10 cellular contexts compared by ENCODE assay signal in the genomic region with DNA sequence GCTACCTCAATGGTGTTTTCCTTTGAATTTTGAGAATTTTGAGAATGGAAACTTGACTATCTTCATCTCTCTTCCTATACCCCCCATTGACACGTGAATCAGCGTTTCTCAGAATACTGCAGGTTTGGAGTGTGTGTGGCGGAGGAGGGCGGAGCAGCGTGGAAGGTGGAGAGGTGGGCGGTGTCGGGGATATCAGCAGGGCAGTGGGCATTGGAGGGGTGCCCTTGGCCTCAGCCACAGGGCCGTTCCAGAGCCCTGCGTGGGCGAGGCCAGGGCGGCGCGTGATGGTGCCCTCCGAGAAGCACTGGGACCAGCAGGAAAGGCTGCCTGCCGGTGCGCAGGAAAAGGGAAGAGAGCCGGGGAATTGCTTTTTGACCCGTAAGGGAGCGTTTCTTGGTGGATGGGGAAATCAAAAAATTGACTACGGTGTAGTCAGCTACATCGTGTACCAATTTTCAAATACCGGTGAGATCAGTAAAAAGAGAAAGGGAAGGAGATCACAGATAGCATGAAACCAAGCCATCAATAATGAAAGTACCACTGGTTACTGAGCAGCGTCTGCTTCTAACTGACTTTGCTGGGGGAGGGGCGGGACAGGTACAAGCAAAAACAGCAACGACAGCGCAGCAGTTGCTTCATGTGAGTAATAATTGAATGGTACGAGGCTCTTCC.
A peak's percentile ranks its signal among the peaks of the same experiment; 100 is the strongest.
DNase-seq lines count a peak whose midpoint lies in the region; ATAC-seq, FAIRE-seq and TF ChIP-seq lines count a peak whose summit lies in the region.
"Had no signal": no experiment of that assay in that cellular context is flagged by ENCODE, and none has a peak within 500 bp of the region (broad histone marks: within the 10 kb centered on the region; RNA-seq: fewer than 3 reads in every experiment).

No MANE protein-coding gene starts in this region.

- H3K27ac ChIP-seq in OCI-LY1 (ENCODE audit: low read depth, low read length, poor library complexity, severe bottlenecking) (no peak overlapping the region), duodenal mucosa (ENCODE audit: low read depth, low read length) (no peak overlapping the region), right atrium auricular region (no peak overlapping the region)

- TF ChIP-seq POLR2A in GM12891 (IDR thresholded peaks at IDR 0.05; ENCODE audit: low read depth, low read length), result 0 out of 2 replicates have a peak, but pooled peaks have one; percentile 27

- no peaks in the 10 kb centered on the region for H3F3A ChIP-seq in OCI-LY1 (ENCODE audit: insufficient read depth, low read length)

- H3K27me3 ChIP-seq in OCI-LY1 (ENCODE audit: insufficient read depth, low read length) (peaks cover 22% of the 10 kb centered on the region), duodenal mucosa (ENCODE audit: control insufficient read depth in 1 of 2, insufficient read depth in 2 of 2, low read length in 2 of 2) (no peaks in the 10 kb centered on the region), right atrium auricular region (no peaks in the 10 kb centered on the region)

- peaks cover 10% of the 10 kb centered on the region for H3K9me3 ChIP-seq in OCI-LY1 (ENCODE audit: low read length)
- no peaks in the 10 kb centered on the region for H3K9me3 ChIP-seq in duodenal mucosa (ENCODE audit: control insufficient read depth in 1 of 2, low read length in 2 of 2)
- peaks cover 0 to 11% of the 10 kb centered on the region in 2 donors for H3K9me3 ChIP-seq in right atrium auricular region

- H2AFZ ChIP-seq in OCI-LY1 (ENCODE audit: low read length), result no peak overlapping the region

- peaks cover 15% of the 10 kb centered on the region for H3K4me1 ChIP-seq in OCI-LY1 (ENCODE audit: insufficient read depth, low read length, severe bottlenecking)
- no peaks in the 10 kb centered on the region for H3K4me1 ChIP-seq in duodenal mucosa (ENCODE audit: control insufficient read depth in 1 of 2, insufficient read depth in 2 of 2, low read length in 2 of 2)
- H3K4me1 ChIP-seq in right atrium auricular region, result no peaks in the 10 kb centered on the region

- no peaks in the 10 kb centered on the region for H3K79me2 ChIP-seq in OCI-LY1 (ENCODE audit: insufficient read depth, low read length)

- intact Hi-C loops in Right ventricle myocardium superior (cut with DNase I), result no loop called here

- H4K20me1 ChIP-seq in OCI-LY1 (ENCODE audit: insufficient read depth, low read length), result no peaks in the 10 kb centered on the region

- H3K36me3 ChIP-seq in OCI-LY1 (ENCODE audit: insufficient read depth, low read length) (peaks cover 3% of the 10 kb centered on the region; the same call in 1 of the 2 replicates), duodenal mucosa (ENCODE audit: control insufficient read depth in 1 of 2, insufficient read depth in 2 of 2, low read length in 2 of 2) (no peaks in the 10 kb centered on the region), right atrium auricular region (no peaks in the 10 kb centered on the region)

- ATAC-seq in GM21576 (IDR thresholded peaks at IDR 0.05; ENCODE audit: unreplicated experiment) (peak; percentile 75), Right ventricle myocardium superior (ENCODE audit: poor library complexity) (no peak)

- no peak for TF ChIP-seq CTCF in OCI-LY1 (IDR thresholded peaks at IDR 0.05; ENCODE audit: low read length)
- no peak for TF ChIP-seq CTCF in right atrium auricular region (IDR thresholded peaks at IDR 0.05)

- H3K9ac ChIP-seq in OCI-LY1 (ENCODE audit: low read length), result no peak overlapping the region
- no peak overlapping the region for H3K9ac ChIP-seq in duodenal mucosa (ENCODE audit: low read depth in 1 of 2, low read length in 2 of 2)

- peak overlapping the region; percentile 37 for H3K4me2 ChIP-seq in OCI-LY1 (ENCODE audit: low read length)

- DNase-seq in GM12891 (ENCODE audit: insufficient read length, low spot score), result peak; percentile 68
- no peak for DNase-seq in SHP77 treated with DMSO at 0.1 percent for 48 hours (lab: John Stamatoyannopoulos, UW)
- no peak for DNase-seq in right atrium auricular region (ENCODE audit: low spot score)
- DNase-seq in AG08396 (ENCODE audit: low spot score), result no peak
- DNase-seq in Right ventricle myocardium superior, result no peak
- DNase-seq: EL, NCI-H146 had no signal

- peak; percentile 95 for FAIRE-seq in GM12891 (lab: Jason Lieb, UNC)

- peak overlapping the region; percentile 28 for H3K4me3 ChIP-seq in OCI-LY1 (ENCODE audit: low read depth, low read length, poor library complexity, severe bottlenecking)
- H3K4me3 ChIP-seq in duodenal mucosa (ENCODE audit: low read depth in 1 of 2, low read length in 2 of 2), result peak overlapping the region; percentile 42 to 52
- H3K4me3 ChIP-seq in right atrium auricular region, result no peak overlapping the region

- no peaks in the 10 kb centered on the region for H3K9me2 ChIP-seq in OCI-LY1 (ENCODE audit: low read depth, low read length)

TF ChIP-seq in GM12891, 5 proteins besides CTCF, POLR2A, EP300 and RAD21:
- TF ChIP-seq PAX5 (IDR thresholded peaks at IDR 0.05; ENCODE audit: insufficient read depth, low read length, severe bottlenecking) (no peak), POLR2AphosphoS5 (IDR thresholded peaks at IDR 0.05; ENCODE audit: low read depth, low read length) (no peak), POU2F2 (IDR thresholded peaks at IDR 0.05; ENCODE audit: low read depth, low read length) (0 out of 2 replicates have a peak, but pooled peaks have one; percentile 63), TAF1 (IDR thresholded peaks at IDR 0.05; ENCODE audit: low read depth, low read length) (no peak), SPI1 (IDR thresholded peaks at IDR 0.05; ENCODE audit: low read depth, low read length) (0 out of 2 replicates have a peak, but pooled peaks have one; percentile 5)

Comparison
In these comparisons a context has a peak if more than half of its experiments do, and no peak if none do; other contexts are left out.
1. H3K4me3 ChIP-seq: peak in OCI-LY1 (single experiment) and duodenal mucosa (2 of 2); none in right atrium auricular region (0 of 2).